In the genomic region with DNA sequence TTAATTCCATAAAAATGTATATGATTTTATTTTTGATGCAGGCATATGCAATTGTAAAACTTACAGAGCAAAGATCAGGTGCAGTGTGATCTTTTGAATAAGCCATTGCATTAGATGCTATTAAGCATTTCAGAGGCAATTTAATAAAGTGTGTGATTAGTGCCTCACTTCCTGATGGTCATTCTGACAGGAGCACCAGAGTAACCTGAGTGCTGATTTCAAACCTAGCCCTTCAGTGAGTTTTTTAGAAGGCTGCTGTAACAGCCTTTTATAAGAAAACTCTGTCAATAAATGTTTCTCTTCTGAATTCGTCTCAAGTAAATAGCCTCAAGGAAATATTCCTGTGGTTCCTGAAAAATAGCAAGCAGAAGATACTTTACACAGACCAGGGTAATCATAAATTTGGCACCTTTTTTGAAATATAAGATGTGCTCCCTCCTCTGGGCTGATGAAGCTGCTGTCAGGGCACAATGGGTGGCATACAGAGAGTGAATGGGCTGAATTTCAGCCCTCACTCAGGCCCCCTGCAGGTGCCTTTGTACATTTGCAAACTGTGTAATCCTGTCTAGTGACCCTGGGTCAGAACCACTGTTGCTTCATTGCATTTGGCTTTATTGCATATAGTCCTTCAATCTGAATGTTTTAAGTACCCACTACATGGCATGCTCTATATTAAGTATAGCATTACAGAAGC, we compare ENCODE assay signal across 9 cellular contexts.
DNase-seq lines count a peak whose midpoint lies in the region; ATAC-seq and TF ChIP-seq lines count a peak whose summit lies in the region.
"Had no signal": no experiment of that assay in that cellular context is flagged by ENCODE, and none has a peak within 500 bp of the region (broad histone marks: within the 10 kb centered on the region; RNA-seq: fewer than 3 reads in every experiment).

No MANE protein-coding gene starts in this region.

- H3K27me3 ChIP-seq in breast epithelium: no peaks in the 10 kb centered on the region
- H3K27me3 ChIP-seq in PC-9 (ENCODE audit: insufficient read depth, low read depth): no peaks in the 10 kb centered on the region
- H3K27me3 ChIP-seq in hepatocyte: no peaks in the 10 kb centered on the region

- no peaks in the 10 kb centered on the region for H4K20me1 ChIP-seq in PC-9 (ENCODE audit: insufficient read depth)
- H4K20me1 ChIP-seq in hepatocyte (ENCODE audit: insufficient read depth, poor library complexity, severe bottlenecking): no peaks in the 10 kb centered on the region

- TF ChIP-seq CTCF in MCF 10A (IDR thresholded peaks at IDR 0.05; ENCODE audit: unreplicated experiment): peak; percentile 28
- TF ChIP-seq CTCF in breast epithelium (IDR thresholded peaks at IDR 0.05): no peak
- TF ChIP-seq CTCF in PC-9 (conservative IDR thresholded peaks at IDR 0.05): peak; percentile 50; the same call in 1 of the 2 replicates
- no peak for TF ChIP-seq CTCF in hepatocyte (IDR thresholded peaks at IDR 0.05; ENCODE audit: poor library complexity)

- H3K4me3 ChIP-seq in breast epithelium (no peak overlapping the region), PC-9 (no peak overlapping the region), hepatocyte (no peak overlapping the region)

- H3K36me3 ChIP-seq in breast epithelium (no peaks in the 10 kb centered on the region), PC-9 (ENCODE audit: low read depth) (no peaks in the 10 kb centered on the region), hepatocyte (replicated peaks; ENCODE audit: insufficient read depth, low read depth) (no peaks in the 10 kb centered on the region)

- peak; percentile 51 for DNase-seq in MCF 10A (ENCODE audit: unreplicated experiment)
- no peak for DNase-seq in breast epithelium (ENCODE audit: low spot score in 2 of 2)
- no peak for DNase-seq in PC-9
- DNase-seq in iPS-NIHi11 (ENCODE audit: low spot score): peak; percentile 53
- no peak for DNase-seq in hepatocyte (ENCODE audit: low spot score)
- no peak for DNase-seq in activated CD4-positive, CD25-positive, alpha-beta regulatory T cell treated with anti-CD3 and anti-CD28 coated beads, Interleukin-2, amount 50 U/mL, for 72 hours
- no peak for DNase-seq in NCI-H510A treated with DMSO at 0.1 percent for 48 hours (lab: John Stamatoyannopoulos, UW)

- H3K79me2 ChIP-seq in PC-9 (ENCODE audit: low read depth) (no peaks in the 10 kb centered on the region), hepatocyte (no peaks in the 10 kb centered on the region)

- H3F3A ChIP-seq in PC-9 (ENCODE audit: insufficient read depth, low read depth): no peaks in the 10 kb centered on the region

- CTCF ChIA-PET in MCF 10A (lab: Yijun Ruan, JAX) (interaction anchor here (0.5 to 1.0 kb wide), 2 partner anchors 10 to 320 kb away, joined by 3 read pairs; no protein-coding TSS in a partner anchor), PC-9 (lab: Charles Lee) (no interaction called here)

- POLR2A ChIA-PET in MCF 10A (lab: Yijun Ruan, JAX): no interaction called here
- POLR2A ChIA-PET in PC-9 (lab: Charles Lee; ENCODE audit: unreplicated experiment): no interaction called here

- H3K4me1 ChIP-seq in breast epithelium: peaks cover 0 to 6% of the 10 kb centered on the region in 2 donors
- H3K4me1 ChIP-seq in PC-9 (replicated peaks; ENCODE audit: insufficient read depth): no peaks in the 10 kb centered on the region
- no peaks in the 10 kb centered on the region for H3K4me1 ChIP-seq in hepatocyte (ENCODE audit: insufficient read depth)

- H3K9me3 Mint-ChIP-seq in MCF 10A (ENCODE audit: unreplicated experiment): no peaks in the 10 kb centered on the region

- no peak overlapping the region for H3K4me3 Mint-ChIP-seq in MCF 10A (ENCODE audit: unreplicated experiment)
- H3K4me3 Mint-ChIP-seq: naive thymus-derived CD8-positive, alpha-beta T cell had no signal

- H3K27ac ChIP-seq in breast epithelium (no peak overlapping the region), PC-9 (no peak overlapping the region), hepatocyte (no peak overlapping the region)

- peak; percentile 63 for ATAC-seq in HG02981 (IDR thresholded peaks at IDR 0.05; ENCODE audit: unreplicated experiment)

- H2AFZ ChIP-seq in PC-9 (no peak overlapping the region), hepatocyte (no peak overlapping the region)

- H3K9me3 ChIP-seq in breast epithelium (no peaks in the 10 kb centered on the region), PC-9 (ENCODE audit: insufficient read depth, low read depth) (no peaks in the 10 kb centered on the region), hepatocyte (ENCODE audit: low read depth) (no peaks in the 10 kb centered on the region)

- H3K4me2 ChIP-seq in PC-9 (no peak overlapping the region), hepatocyte (no peak overlapping the region)

- no peaks in the 10 kb centered on the region for H3K36me3 Mint-ChIP-seq in MCF 10A (ENCODE audit: insufficient read depth, unreplicated experiment)
- H3K36me3 Mint-ChIP-seq: naive thymus-derived CD8-positive, alpha-beta T cell had no signal

- TF ChIP-seq POLR2A in breast epithelium (IDR thresholded peaks at IDR 0.05): no peak

- BruUV-seq in MCF 10A (replicated peaks; lab: Mats Ljungman, UMichigan): no TSS peak
- BruUV-seq in PC-9 (replicated peaks; lab: Mats Ljungman, UMichigan): no TSS peak

- H3K27ac Mint-ChIP-seq in MCF 10A (ENCODE audit: low read depth, unreplicated experiment): no peak overlapping the region
- H3K27ac Mint-ChIP-seq: naive thymus-derived CD8-positive, alpha-beta T cell had no signal

- H3K4me1 Mint-ChIP-seq in MCF 10A (ENCODE audit: insufficient read depth, unreplicated experiment): peaks cover 12% of the 10 kb centered on the region
- H3K4me1 Mint-ChIP-seq: naive thymus-derived CD8-positive, alpha-beta T cell had no signal

- intact Hi-C loops in MCF 10A (cut with micrococcal nuclease): no loop called here
- intact Hi-C loops in breast epithelium (cut with DNase I; ENCODE audit: low total_unique reads): no loop called here
- intact Hi-C loops in PC-9 (cut with micrococcal nuclease; ENCODE audit: unreplicated experiment): no loop called here

- WGBS in hepatocyte (ENCODE audit: low lambda C conversion rate, missing lambda C conversion rate): 58% methylated on average over 1 of the region's 1 CpG

- no peaks in the 10 kb centered on the region for H3K9me2 ChIP-seq in PC-9 (ENCODE audit: insufficient read depth)
- no peaks in the 10 kb centered on the region for H3K9me2 ChIP-seq in hepatocyte (replicated peaks; ENCODE audit: insufficient read depth)

- peaks cover 10% of the 10 kb centered on the region for H3K27me3 Mint-ChIP-seq in MCF 10A (ENCODE audit: insufficient read depth, unreplicated experiment)

Comparison
In these comparisons a context has a peak if more than half of its experiments do, and no peak if none do; other contexts are left out.
1. DNase-seq: peak in MCF 10A (single experiment) and iPS-NIHi11 (single experiment); none in breast epithelium (0 of 2), PC-9 (0 of 2), hepatocyte (single experiment), activated CD4-positive, CD25-positive, alpha-beta regulatory T cell treated with anti-CD3 and anti-CD28 coated beads, Interleukin-2, amount 50 U/mL, for 72 hours (single experiment) and NCI-H510A treated with DMSO at 0.1 percent for 48 hours (single experiment).
2. CTCF ChIP-seq: peak in MCF 10A (single experiment) and PC-9 (single experiment); none in breast epithelium (0 of 3) and hepatocyte (single experiment).